ENCODE assay signal across 8 cellular contexts in genomic region chrX:129905787-129906580, GRCh38. TPM values are rescaled to one million over a fixed set of nuclear protein-coding genes. Genes with fewer than 3 reads are reported as not detected.
DNase-seq lines count a peak whose midpoint lies in the region; ATAC-seq lines count a peak whose summit lies in the region.

UTP14A (plus strand) TSS chrX:129906164; CDS start chrX:129906211, 47 bp downstream.

- no peak within 1 kb of the TSS for H3K23ac ChIP-seq in mesenchymal stem cell (ENCODE audit: low read length in 2 of 2)

- no peaks in the 10 kb centered on the region for H3K27me3 Mint-ChIP-seq in activated CD8-positive, alpha-beta memory T cell treated with anti-CD3 and anti-CD28 coated beads, Interleukin-2, amount 10 ng/mL, durations not matched to agents 7 days and 5 days

- H3K4me3 ChIP-seq in NT2/D1 (ENCODE audit: insufficient read length, low read depth) (peak within 1 kb of the TSS; percentile 67), endocrine pancreas (ENCODE audit: control insufficient read depth, insufficient read depth, low read length) (peak within 1 kb of the TSS; percentile 72), mesenchymal stem cell (ENCODE audit: insufficient read depth in 1 of 2, low read depth in 1 of 2, low read length in 2 of 2) (peak within 1 kb of the TSS; percentile 66 to 88)

- H3K9me3 Mint-ChIP-seq in activated CD8-positive, alpha-beta memory T cell treated with anti-CD3 and anti-CD28 coated beads, Interleukin-2, amount 10 ng/mL, durations not matched to agents 7 days and 5 days (ENCODE audit: low read depth), result no peaks in the 10 kb centered on the region

- H3K36me3 ChIP-seq in NT2/D1 (ENCODE audit: insufficient read depth, insufficient read length, low read length), result peaks cover 26% of the 10 kb centered on the region
- H3K36me3 ChIP-seq in endocrine pancreas (ENCODE audit: control insufficient read depth, insufficient read depth, low read length), result no peaks in the 10 kb centered on the region
- H3K36me3 ChIP-seq in mesenchymal stem cell (ENCODE audit: control insufficient read depth in 1 of 2, insufficient read depth in 2 of 2, low read depth in 1 of 2, low read length in 2 of 2), result peaks cover 3 to 26% of the 10 kb centered on the region in 2 experiments

- peaks cover 2% of the 10 kb centered on the region for H3K79me1 ChIP-seq in mesenchymal stem cell (replicated peaks; ENCODE audit: low read length, poor library complexity, severe bottlenecking)

- H2BK5ac ChIP-seq in mesenchymal stem cell (ENCODE audit: low read depth, low read length, poor library complexity, severe bottlenecking), result peak within 1 kb of the TSS; percentile 44

- H3K27ac ChIP-seq in mesenchymal stem cell (ENCODE audit: low read length, poor library complexity, severe bottlenecking), result peak within 1 kb of the TSS; percentile 56

- CTCF ChIA-PET in activated CD8-positive, alpha-beta memory T cell treated with anti-CD3 and anti-CD28 coated beads, Interleukin-2, amount 10 ng/mL, durations not matched to agents 7 days and 5 days (lab: Charles Lee), result interaction anchor here (0.7 to 2.2 kb wide), 7 partner anchors 20 to 304 kb away, joined by 3 to 10 read pairs (median 3); no protein-coding TSS in a partner anchor

- H3K27me3 ChIP-seq in NT2/D1 (ENCODE audit: insufficient read depth, insufficient read length) (no peaks in the 10 kb centered on the region), endocrine pancreas (ENCODE audit: control insufficient read depth, insufficient read depth, low read length) (no peaks in the 10 kb centered on the region), mesenchymal stem cell (ENCODE audit: control insufficient read depth in 1 of 2, insufficient read depth in 1 of 2, low read length in 2 of 2) (peaks cover 0 to 3% of the 10 kb centered on the region in 2 experiments)

- no peaks in the 10 kb centered on the region for H3K4me1 ChIP-seq in NT2/D1 (ENCODE audit: insufficient read depth, insufficient read length)
- H3K4me1 ChIP-seq in endocrine pancreas (ENCODE audit: control insufficient read depth, insufficient read depth, low read length), result no peaks in the 10 kb centered on the region
- H3K4me1 ChIP-seq in mesenchymal stem cell (ENCODE audit: control insufficient read depth, insufficient read depth, low read depth, low read length), result no peaks in the 10 kb centered on the region

- peak; percentile 98 for ATAC-seq in GM21381 (IDR thresholded peaks at IDR 0.05; ENCODE audit: unreplicated experiment)
- ATAC-seq in activated CD8-positive, alpha-beta memory T cell treated with anti-CD3 and anti-CD28 coated beads, Interleukin-2, amount 10 ng/mL, durations not matched to agents 7 days and 5 days, result peak; percentile 99

- no peak within 1 kb of the TSS for H2BK120ac ChIP-seq in mesenchymal stem cell (ENCODE audit: low read depth, low read length)

- H3K14ac ChIP-seq in mesenchymal stem cell (ENCODE audit: low read length in 2 of 2), result peak within 1 kb of the TSS in 1 of 2 experiments; percentile 57

- H3K9ac ChIP-seq in NT2/D1 (ENCODE audit: insufficient read length, low read depth) (peak within 1 kb of the TSS; percentile 85), endocrine pancreas (ENCODE audit: control insufficient read depth, insufficient read depth, low read length) (peak within 1 kb of the TSS; percentile 51), mesenchymal stem cell (ENCODE audit: low read length) (peak within 1 kb of the TSS; percentile 96)

- H2AFZ ChIP-seq in mesenchymal stem cell (ENCODE audit: low read depth, low read length), result peak within 1 kb of the TSS; percentile 76

- H3K36me3 Mint-ChIP-seq in activated CD8-positive, alpha-beta memory T cell treated with anti-CD3 and anti-CD28 coated beads, Interleukin-2, amount 10 ng/mL, durations not matched to agents 7 days and 5 days, result peaks cover 12% of the 10 kb centered on the region

- DNase-seq in COR-L47 (lab: John Stamatoyannopoulos, UW), result peak; percentile 74
- peak; percentile 0 to 87 (median 75) for DNase-seq in HUDEP-2 (lab: John Stamatoyannopoulos, UW; ENCODE audit: unreplicated experiment in 76 of 76)
- peak; percentile 62 for DNase-seq in NT2/D1 (ENCODE audit: low read depth, low spot score)
- peak; percentile 93 for DNase-seq in activated CD8-positive, alpha-beta memory T cell treated with anti-CD3 and anti-CD28 coated beads, Interleukin-2, amount 10 ng/mL, durations not matched to agents 7 days and 5 days
- peak; percentile 94 for DNase-seq in mesenchymal stem cell
- DNase-seq in stimulated activated CD8-positive, alpha-beta memory T cell treated with anti-CD3 and anti-CD28 coated beads, Interleukin-12 subunit alpha, Interleukin-12 subunit beta, amount 100 ng/mL, for 4 hours (ENCODE audit: low read depth), result peak; percentile 72

- no peak within 1 kb of the TSS for H2BK15ac ChIP-seq in mesenchymal stem cell (ENCODE audit: low read depth, poor library complexity, severe bottlenecking)

- no peak within 1 kb of the TSS for H3K18ac ChIP-seq in mesenchymal stem cell (ENCODE audit: low read depth in 1 of 2, low read length in 2 of 2)

- H3K4ac ChIP-seq in mesenchymal stem cell (ENCODE audit: low read depth in 1 of 2, low read length in 2 of 2), result peak within 1 kb of the TSS in 1 of 2 experiments; percentile 49

- peak within 1 kb of the TSS; percentile 93 for H3K27ac Mint-ChIP-seq in activated CD8-positive, alpha-beta memory T cell treated with anti-CD3 and anti-CD28 coated beads, Interleukin-2, amount 10 ng/mL, durations not matched to agents 7 days and 5 days

- WGBS in mesenchymal stem cell, result 0% methylated on average over 40 of the region's 53 CpGs

- peak within 1 kb of the TSS; percentile 91 for H3K4me3 Mint-ChIP-seq in activated CD8-positive, alpha-beta memory T cell treated with anti-CD3 and anti-CD28 coated beads, Interleukin-2, amount 10 ng/mL, durations not matched to agents 7 days and 5 days

- no peaks in the 10 kb centered on the region for H3K9me3 ChIP-seq in NT2/D1 (ENCODE audit: insufficient read depth, low read length)
- no peaks in the 10 kb centered on the region for H3K9me3 ChIP-seq in endocrine pancreas (ENCODE audit: control insufficient read depth, low read length)
- no peaks in the 10 kb centered on the region for H3K9me3 ChIP-seq in mesenchymal stem cell (ENCODE audit: control insufficient read depth, low read length)

- H3K4me1 Mint-ChIP-seq in activated CD8-positive, alpha-beta memory T cell treated with anti-CD3 and anti-CD28 coated beads, Interleukin-2, amount 10 ng/mL, durations not matched to agents 7 days and 5 days, result peaks cover 28% of the 10 kb centered on the region

- no peak within 1 kb of the TSS for H2BK12ac ChIP-seq in mesenchymal stem cell (ENCODE audit: low read length in 2 of 2)

- H4K8ac ChIP-seq in mesenchymal stem cell (ENCODE audit: low read length), result peak within 1 kb of the TSS; percentile 88

- no peak within 1 kb of the TSS for H4K91ac ChIP-seq in mesenchymal stem cell (ENCODE audit: low read length)

- peak within 1 kb of the TSS; percentile 65 for H3K4me2 ChIP-seq in mesenchymal stem cell (ENCODE audit: low read length, poor library complexity, severe bottlenecking)

- no peak within 1 kb of the TSS for H2AK5ac ChIP-seq in mesenchymal stem cell (ENCODE audit: low read length, severe bottlenecking)

RNA-seq across cellular contexts. Expression of gene UTP14A, which starts in this region (rescaled TPM):
- 10 to 100 TPM; 22.8 to 37.0 TPM for total RNA-seq in activated CD8-positive, alpha-beta memory T cell treated with anti-CD3 and anti-CD28 coated beads, Interleukin-2, amount 10 ng/mL, durations not matched to agents 7 days and 5 days
- polyA plus RNA-seq in mesenchymal stem cell (2013, experiment 1 of 2), result 17.5 TPM
- polyA plus RNA-seq in mesenchymal stem cell (2013, experiment 2 of 2), result 17.4 TPM

Comparison
In these comparisons a context has a peak if more than half of its experiments do, and no peak if none do; other contexts are left out.
1. Peak in every context shown above with its lines: DNase-seq, ATAC-seq, H3K4me3 ChIP-seq and H3K27ac ChIP-seq.